Comparison of ENCODE assay signal across 21 cellular contexts in genomic region chr15:65326844-65327243, GRCh38. TPM values are rescaled to one million over a fixed set of nuclear protein-coding genes. Genes with fewer than 3 reads are reported as not detected.
DNase-seq lines count a peak whose midpoint lies in the region; ATAC-seq and TF ChIP-seq lines count a peak whose summit lies in the region.
"Had no signal": no experiment of that assay in that cellular context is flagged by ENCODE, and none has a peak within 500 bp of the region (broad histone marks: within the 10 kb centered on the region; RNA-seq: fewer than 3 reads in every experiment).

No MANE protein-coding gene starts in this region.

- H3K27ac ChIP-seq in C4-2B: peak overlapping the region; percentile 28
- H3K27ac ChIP-seq in VCaP: peak overlapping the region; percentile 48
- no peak overlapping the region for H3K27ac ChIP-seq in mesenchymal stem cell (ENCODE audit: low read length, poor library complexity, severe bottlenecking)

- no peak overlapping the region for H3K4ac ChIP-seq in mesenchymal stem cell (ENCODE audit: low read depth in 1 of 2, low read length in 2 of 2)

- H3K18ac ChIP-seq in mesenchymal stem cell (ENCODE audit: low read depth in 1 of 2, low read length in 2 of 2): no peak overlapping the region

- H3K4me2 ChIP-seq in mesenchymal stem cell (ENCODE audit: low read length, poor library complexity, severe bottlenecking): no peak overlapping the region

- no peak overlapping the region for H4K91ac ChIP-seq in mesenchymal stem cell (ENCODE audit: low read length)

- H2BK120ac ChIP-seq in mesenchymal stem cell (ENCODE audit: low read depth, low read length): peak overlapping the region; percentile 45

- no peak overlapping the region for H4K8ac ChIP-seq in mesenchymal stem cell (ENCODE audit: low read length)

- no peak overlapping the region for H3K14ac ChIP-seq in mesenchymal stem cell (ENCODE audit: low read length in 2 of 2)

- H2BK5ac ChIP-seq in mesenchymal stem cell (ENCODE audit: low read depth, low read length, poor library complexity, severe bottlenecking): no peak overlapping the region

- H3K4me3 ChIP-seq in mesenchymal stem cell (ENCODE audit: insufficient read depth in 1 of 2, low read depth in 1 of 2, low read length in 2 of 2): no peak overlapping the region
- H3K4me3 ChIP-seq: HAP-1 had no signal

- H3K9ac ChIP-seq in mesenchymal stem cell (ENCODE audit: low read length): no peak overlapping the region

- peaks cover 0 to 7% of the 10 kb centered on the region in 2 experiments for H3K36me3 ChIP-seq in mesenchymal stem cell (ENCODE audit: control insufficient read depth in 1 of 2, insufficient read depth in 2 of 2, low read depth in 1 of 2, low read length in 2 of 2)

- H3K27me3 ChIP-seq in mesenchymal stem cell (ENCODE audit: control insufficient read depth in 1 of 2, insufficient read depth in 1 of 2, low read length in 2 of 2): peaks cover 15 to 45% of the 10 kb centered on the region in 2 experiments

- no peak for DNase-seq in mesenchymal stem cell
- peak; percentile 17 for DNase-seq in posterior vena cava (ENCODE audit: low spot score)
- DNase-seq in germinal center (ENCODE audit: low spot score): no peak
- DNase-seq in 8988T: no peak
- DNase-seq in activated naive CD8-positive, alpha-beta T cell treated with anti-CD3 and anti-CD28 coated beads for 36 hours: no peak
- DNase-seq: CD4-positive, CD25-positive, alpha-beta regulatory T cell; COR-L47; GDM1; MM.1S; NCI-H1092; NCI-H146; NCI-H2171 treated with DMSO at 0.1 percent for 48 hours had no signal

- intact Hi-C loops in posterior vena cava (cut with DNase I): no loop called here

- H3K4me1 Mint-ChIP-seq in activated naive CD8-positive, alpha-beta T cell treated with anti-CD3 and anti-CD28 coated beads for 36 hours: no peaks in the 10 kb centered on the region
- H3K4me1 Mint-ChIP-seq: CD4-positive, CD25-positive, alpha-beta regulatory T cell had no signal

- no peak overlapping the region for H2AFZ ChIP-seq in mesenchymal stem cell (ENCODE audit: low read depth, low read length)

- no peaks in the 10 kb centered on the region for H3K9me3 ChIP-seq in mesenchymal stem cell (ENCODE audit: control insufficient read depth, low read length)
- H3K9me3 ChIP-seq: HAP-1 had no signal

- peaks cover 23% of the 10 kb centered on the region for H3K27me3 Mint-ChIP-seq in activated naive CD8-positive, alpha-beta T cell treated with anti-CD3 and anti-CD28 coated beads for 36 hours

- no peak overlapping the region for H3K27ac Mint-ChIP-seq in activated naive CD8-positive, alpha-beta T cell treated with anti-CD3 and anti-CD28 coated beads for 36 hours

- ATAC-seq in HG03025 (IDR thresholded peaks at IDR 0.05; ENCODE audit: low FRiP score, unreplicated experiment): no peak

- TF ChIP-seq CTCF in C4-2B (conservative IDR thresholded peaks at IDR 0.05): no peak
- no peak for TF ChIP-seq CTCF in VCaP (conservative IDR thresholded peaks at IDR 0.05)

- H2BK15ac ChIP-seq in mesenchymal stem cell (ENCODE audit: low read depth, poor library complexity, severe bottlenecking): no peak overlapping the region

- H3K9me3 Mint-ChIP-seq in activated naive CD8-positive, alpha-beta T cell treated with anti-CD3 and anti-CD28 coated beads for 36 hours: no peaks in the 10 kb centered on the region

- H2AK5ac ChIP-seq in mesenchymal stem cell (ENCODE audit: low read length, severe bottlenecking): no peak overlapping the region

- WGBS in mesenchymal stem cell: 95% methylated on average over 3 of the region's 3 CpGs

- H3K4me1 ChIP-seq in mesenchymal stem cell (ENCODE audit: control insufficient read depth, insufficient read depth, low read depth, low read length): peaks cover 6% of the 10 kb centered on the region
- H3K4me1 ChIP-seq: HAP-1 had no signal

- no peak overlapping the region for H3K4me3 Mint-ChIP-seq in activated naive CD8-positive, alpha-beta T cell treated with anti-CD3 and anti-CD28 coated beads for 36 hours
- H3K4me3 Mint-ChIP-seq: CD4-positive, CD25-positive, alpha-beta regulatory T cell had no signal

- no peak overlapping the region for H2BK12ac ChIP-seq in mesenchymal stem cell (ENCODE audit: low read length in 2 of 2)

- no peak overlapping the region for H3K23ac ChIP-seq in mesenchymal stem cell (ENCODE audit: low read length in 2 of 2)

- no peaks in the 10 kb centered on the region for H3K36me3 Mint-ChIP-seq in activated naive CD8-positive, alpha-beta T cell treated with anti-CD3 and anti-CD28 coated beads for 36 hours
- H3K36me3 Mint-ChIP-seq: CD4-positive, CD25-positive, alpha-beta regulatory T cell had no signal

- no peaks in the 10 kb centered on the region for H3K79me1 ChIP-seq in mesenchymal stem cell (replicated peaks; ENCODE audit: low read length, poor library complexity, severe bottlenecking)

RNA-seq across cellular contexts. Expression of gene RNU5B-1, which starts 22.4 kb away (rescaled TPM):
- polyA plus RNA-seq in mesenchymal stem cell (2013, experiment 1 of 2): not detected
- not detected for polyA plus RNA-seq in mesenchymal stem cell (2013, experiment 2 of 2)
- 100 to 1,000 TPM in 1 of 2 donors, 10 to 100 TPM in 1; 95.0 to 102 TPM for total RNA-seq in posterior vena cava
- 10 to 100 TPM in 1 of 2 experiments, not detected in 1; 11.6 TPM for total RNA-seq in activated naive CD8-positive, alpha-beta T cell treated with anti-CD3 and anti-CD28 coated beads for 36 hours
- total RNA-seq: CD4-positive, CD25-positive, alpha-beta regulatory T cell; Daoy; LHCN-M2; NCI-H460; OCI-LY7; RPMI7951 had no signal
- polyA plus RNA-seq: CD4-positive, CD25-positive, alpha-beta regulatory T cell had no signal

RNA-seq across cellular contexts. Expression of gene RNU5A-1, which starts 31.0 kb away (rescaled TPM):
- not detected for polyA plus RNA-seq in mesenchymal stem cell (2013, experiment 1 of 2)
- not detected for polyA plus RNA-seq in mesenchymal stem cell (2013, experiment 2 of 2)
- total RNA-seq in posterior vena cava: not detected
- not detected for total RNA-seq in activated naive CD8-positive, alpha-beta T cell treated with anti-CD3 and anti-CD28 coated beads for 36 hours
- total RNA-seq: CD4-positive, CD25-positive, alpha-beta regulatory T cell; Daoy; LHCN-M2; NCI-H460; OCI-LY7; RPMI7951 had no signal
- polyA plus RNA-seq: CD4-positive, CD25-positive, alpha-beta regulatory T cell had no signal

RNA-seq across cellular contexts. Expression of gene PARP16, which starts 40.2 kb away (rescaled TPM):
- 3.5 TPM for polyA plus RNA-seq in mesenchymal stem cell (2013, experiment 1 of 2)
- polyA plus RNA-seq in mesenchymal stem cell (2013, experiment 2 of 2): 3.9 TPM
- 1 to 10 TPM; 7.4 TPM for total RNA-seq in posterior vena cava
- total RNA-seq in activated naive CD8-positive, alpha-beta T cell treated with anti-CD3 and anti-CD28 coated beads for 36 hours: 10 to 100 TPM; 15.5 to 16.4 TPM

RNA-seq across cellular contexts. Expression of gene IGDCC3, which starts 51.0 kb away (rescaled TPM):
- polyA plus RNA-seq in mesenchymal stem cell (2013, experiment 1 of 2): 4.8 TPM
- 4.8 TPM for polyA plus RNA-seq in mesenchymal stem cell (2013, experiment 2 of 2)
- total RNA-seq in posterior vena cava: not detected
- not detected for total RNA-seq in activated naive CD8-positive, alpha-beta T cell treated with anti-CD3 and anti-CD28 coated beads for 36 hours
- total RNA-seq: CD4-positive, CD25-positive, alpha-beta regulatory T cell; Daoy; LHCN-M2; NCI-H460; OCI-LY7; RPMI7951 had no signal
- polyA plus RNA-seq: CD4-positive, CD25-positive, alpha-beta regulatory T cell had no signal

Comparison
In these comparisons a context has a peak if more than half of its experiments do, and no peak if none do; other contexts are left out.
1. RNA of gene RNU5B-1, which starts 22.4 kb away (total RNA-seq): 95.0 to 102 TPM in posterior vena cava; 11.6 TPM in activated naive CD8-positive, alpha-beta T cell treated with anti-CD3 and anti-CD28 coated beads for 36 hours; every median in the first group is over 4 times any median in the second.